Comparison of ENCODE assay signal across 17 cellular contexts in genomic region chr11:71063129-71063528, GRCh38.
A peak's percentile ranks its signal among the peaks of the same experiment; 100 is the strongest.
DNase-seq lines count a peak whose midpoint lies in the region; ATAC-seq and TF ChIP-seq lines count a peak whose summit lies in the region.
"Had no signal": no experiment of that assay in that cellular context is flagged by ENCODE, and none has a peak within 500 bp of the region (broad histone marks: within the 10 kb centered on the region; RNA-seq: fewer than 3 reads in every experiment).

No MANE protein-coding gene starts in this region.

- H3K27me3 Mint-ChIP-seq in WTC11 (ENCODE audit: low read depth) = no peaks in the 10 kb centered on the region

- H4K20me1 ChIP-seq in BLaER1 = no peaks in the 10 kb centered on the region

- H3K4me1 ChIP-seq in BLaER1 (peaks cover 43% of the 10 kb centered on the region), right lobe of liver (peaks cover 0 to 5% (median 0%) of the 10 kb centered on the region in 4 donors)
- H3K4me1 ChIP-seq: BE2C, Caco-2 had no signal

- CTCF ChIA-PET in WTC11 (lab: Charles Lee) = interaction anchor here (1.2 kb wide), 1 partner anchor 552 kb away, joined by 3 read pairs; no protein-coding TSS in a partner anchor

- DNase-seq in WTC11 (ENCODE audit: low spot score) = no peak
- no peak for DNase-seq in right lobe of liver
- DNase-seq in NCI-H2196 (lab: John Stamatoyannopoulos, UW; ENCODE audit: unreplicated experiment) = no peak
- DNase-seq in G401 (ENCODE audit: low spot score) = no peak
- DNase-seq: 8988T; ACHN; BE2C; Caco-2; Calu3; CD4-positive, alpha-beta T cell; CD8-positive, alpha-beta T cell; DMS79 treated with DMSO at 0.1 percent for 48 hours; GDM1 had no signal

- ATAC-seq in WTC11 (no peak), right lobe of liver (peak; percentile 49 to 70 (median 50))
- ATAC-seq: CD8-positive, alpha-beta T cell; GM12878 had no signal

- H3K4me1 Mint-ChIP-seq in WTC11 = peaks cover 8% of the 10 kb centered on the region

- no peaks in the 10 kb centered on the region for H3K36me3 ChIP-seq in BLaER1
- H3K36me3 ChIP-seq in right lobe of liver = no peaks in the 10 kb centered on the region
- H3K36me3 ChIP-seq: BE2C; BLaER1 treated with 17β-estradiol and CSF1 and Interleukin-3, amounts not matched to agents 10 nM and 100 nM had no signal

- in situ Hi-C loops in G401 (cut with HindIII; ENCODE audit: low sequenced_read_pairs) = no loop called here

- no peak overlapping the region for H3K4me3 ChIP-seq in BLaER1
- H3K4me3 ChIP-seq in right lobe of liver = no peak overlapping the region
- H3K4me3 ChIP-seq: BLaER1 treated with 17β-estradiol and CSF1 and Interleukin-3, amounts not matched to agents 10 nM and 100 nM; GM12878 had no signal

- H3K27ac Mint-ChIP-seq in WTC11 = no peak overlapping the region
- H3K27ac Mint-ChIP-seq: CD4-positive, alpha-beta T cell; CD8-positive, alpha-beta T cell had no signal

- POLR2A ChIA-PET in WTC11 (lab: Charles Lee) = no interaction called here

- H3K27ac ChIP-seq in BLaER1 (peak overlapping the region; percentile 38; the same call in 1 of the 2 replicates), right lobe of liver (no peak overlapping the region)
- H3K27ac ChIP-seq: BLaER1 treated with 17β-estradiol and CSF1 and Interleukin-3, amounts not matched to agents 10 nM and 100 nM; C4-2B had no signal

- H3K9ac ChIP-seq in BLaER1 = no peak overlapping the region
- H3K9ac ChIP-seq: BLaER1 treated with 17β-estradiol and CSF1 and Interleukin-3, amounts not matched to agents 10 nM and 100 nM had no signal

- H3K27me3 ChIP-seq in BLaER1 (no peaks in the 10 kb centered on the region), right lobe of liver (no peaks in the 10 kb centered on the region)
- H3K27me3 ChIP-seq: BLaER1 treated with 17β-estradiol and CSF1 and Interleukin-3, amounts not matched to agents 10 nM and 100 nM had no signal

- no peak overlapping the region for H3K4me2 ChIP-seq in BLaER1
- H3K4me2 ChIP-seq: BLaER1 treated with 17β-estradiol and CSF1 and Interleukin-3, amounts not matched to agents 10 nM and 100 nM had no signal

- no peaks in the 10 kb centered on the region; the same call in 1 of the 2 replicates for H3K9me3 ChIP-seq in BLaER1
- H3K9me3 ChIP-seq in right lobe of liver = no peaks in the 10 kb centered on the region
- H3K9me3 ChIP-seq: BE2C, Caco-2 had no signal

- TF ChIP-seq POLR2A in right lobe of liver (IDR thresholded peaks at IDR 0.05) = no peak

- TF ChIP-seq CTCF in WTC11 (IDR thresholded peaks at IDR 0.05) (no peak), right lobe of liver (IDR thresholded peaks at IDR 0.05) (no peak)

- no peak overlapping the region for H3K4me3 Mint-ChIP-seq in WTC11
- H3K4me3 Mint-ChIP-seq: CD4-positive, alpha-beta T cell; CD8-positive, alpha-beta T cell had no signal

- WGBS in right lobe of liver (ENCODE audit: insufficient coverage, low coverage, low lambda C conversion rate, missing lambda C conversion rate) = 45% methylated on average over 7 of the region's 7 CpGs

- H3K36me3 Mint-ChIP-seq in WTC11 = peaks cover 3% of the 10 kb centered on the region
- H3K36me3 Mint-ChIP-seq: CD8-positive, alpha-beta T cell had no signal

- intact Hi-C loops in right lobe of liver (cut with DNase I) = no loop called here

- H3K9me3 Mint-ChIP-seq in WTC11 = no peaks in the 10 kb centered on the region
- H3K9me3 Mint-ChIP-seq: CD4-positive, alpha-beta T cell; CD8-positive, alpha-beta T cell had no signal

TF ChIP-seq in WTC11, 78 proteins besides CTCF, POLR2A, EP300 and RAD21:
- no peak for TF ChIP-seq MXD4 (CRISPR knock-in tag; IDR thresholded peaks at IDR 0.05; ENCODE audit: borderline replicate concordance)
- 0 out of 2 replicates have a peak, but pooled peaks have one; percentile 35 for TF ChIP-seq ZNF512 (CRISPR knock-in tag; IDR thresholded peaks at IDR 0.05; ENCODE audit: borderline replicate concordance)
- no peak for TF ChIP-seq EMX1 (CRISPR knock-in tag; IDR thresholded peaks at IDR 0.05)
TF ChIP-seq in WTC11: peak in this region for 1.
